18 cellular contexts compared by ENCODE assay signal in the genomic region with DNA sequence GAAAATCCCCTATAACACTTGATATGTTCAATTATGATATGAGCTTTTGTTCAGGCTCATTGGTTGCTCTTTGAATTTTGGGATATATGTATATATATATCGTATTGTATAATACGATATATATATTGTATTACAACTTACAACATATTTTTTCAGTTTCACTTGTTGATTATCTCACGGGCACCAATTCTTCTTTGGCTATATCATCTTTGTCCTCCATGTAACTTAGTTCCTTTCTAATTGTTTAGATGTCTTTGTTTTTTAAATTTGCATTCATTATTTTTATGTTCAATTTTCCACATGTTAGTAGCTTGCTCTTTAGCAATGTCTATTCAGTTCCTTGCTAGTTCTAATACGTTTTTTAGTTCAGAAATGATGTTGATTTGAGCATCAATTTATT.
A peak's percentile ranks its signal among the peaks of the same experiment; 100 is the strongest.
DNase-seq lines count a peak whose midpoint lies in the region; ATAC-seq and TF ChIP-seq lines count a peak whose summit lies in the region.
"Had no signal": no experiment of that assay in that cellular context is flagged by ENCODE, and none has a peak within 500 bp of the region (broad histone marks: within the 10 kb centered on the region; RNA-seq: fewer than 3 reads in every experiment).

No MANE protein-coding gene starts in this region.

- TF ChIP-seq CTCF in foreskin fibroblast (IDR thresholded peaks at IDR 0.05; ENCODE audit: low read depth, low read length), result no peak

- peaks cover 11% of the 10 kb centered on the region for H3K9me3 Mint-ChIP-seq in activated CD4-positive, alpha-beta T cell treated with anti-CD3 and anti-CD28 coated beads for 36 hours (ENCODE audit: low read depth)
- peaks cover 0 to 17% (median 7%) of the 10 kb centered on the region in 7 donors for H3K9me3 Mint-ChIP-seq in CD4-positive, CD25-positive, alpha-beta regulatory T cell
- H3K9me3 Mint-ChIP-seq in T-cell, result peaks cover 3 to 9% (median 6%) of the 10 kb centered on the region in 3 donors
- H3K9me3 Mint-ChIP-seq in activated naive CD8-positive, alpha-beta T cell (ENCODE audit: low read depth), result peaks cover 10% of the 10 kb centered on the region

- no peaks in the 10 kb centered on the region for H3K9me3 ChIP-seq in CD4-positive, CD25-positive, alpha-beta regulatory T cell (ENCODE audit: control insufficient read depth in 2 of 2, low read length in 2 of 2)
- H3K9me3 ChIP-seq in HAP-1, result no peaks in the 10 kb centered on the region

- peaks cover 23% of the 10 kb centered on the region for H3K4me1 ChIP-seq in CD4-positive, CD25-positive, alpha-beta regulatory T cell (ENCODE audit: control insufficient read depth, insufficient read depth, low read length, poor library complexity, severe bottlenecking)
- no peaks in the 10 kb centered on the region for H3K4me1 ChIP-seq in HAP-1

- in situ Hi-C loops in HAP-1 (cut with MboI; ENCODE audit: low sequenced_read_pairs), result no loop called here

- intact Hi-C loops in activated CD4-positive, alpha-beta T cell treated with anti-CD3 and anti-CD28 coated beads for 36 hours (cut with DNase I, micrococcal nuclease), result loop anchor here (1.0 to 2.0 kb wide), 4 partner anchors 12 to 252 kb away; no protein-coding TSS in a partner anchor

- POLR2A ChIA-PET in activated CD4-positive, alpha-beta T cell treated with anti-CD3 and anti-CD28 coated beads for 36 hours (lab: Charles Lee), result interaction anchor here (0.8 kb wide), 1 partner anchor 12 kb away, joined by 3 read pairs; no protein-coding TSS in a partner anchor
- POLR2A ChIA-PET in T-cell (lab: Charles Lee), result no interaction called here

- peaks cover 26% of the 10 kb centered on the region for H3K36me3 Mint-ChIP-seq in activated CD4-positive, alpha-beta T cell treated with anti-CD3 and anti-CD28 coated beads for 36 hours (ENCODE audit: low read depth)
- peaks cover 14% of the 10 kb centered on the region for H3K36me3 Mint-ChIP-seq in CD4-positive, CD25-positive, alpha-beta regulatory T cell
- H3K36me3 Mint-ChIP-seq in T-cell, result peaks cover 17% of the 10 kb centered on the region
- peaks cover 7% of the 10 kb centered on the region for H3K36me3 Mint-ChIP-seq in activated naive CD8-positive, alpha-beta T cell

- peak overlapping the region; percentile 69 for H3K4me3 ChIP-seq in CD4-positive, CD25-positive, alpha-beta regulatory T cell (ENCODE audit: low read depth, low read length)
- no peak overlapping the region for H3K4me3 ChIP-seq in HAP-1
- H3K4me3 ChIP-seq in foreskin fibroblast (ENCODE audit: low read depth in 1 of 2, low read length in 2 of 2), result no peak overlapping the region
- H3K4me3 ChIP-seq: BLaER1 treated with 17β-estradiol and CSF1 and Interleukin-3, amounts not matched to agents 10 nM and 100 nM had no signal

- CTCF ChIA-PET in activated CD4-positive, alpha-beta T cell treated with anti-CD3 and anti-CD28 coated beads for 36 hours (lab: Charles Lee), result interaction anchor here (0.6 to 1.5 kb wide), 5 partner anchors 9 to 643 kb away, joined by 3 to 6 read pairs (median 4); no protein-coding TSS in a partner anchor
- CTCF ChIA-PET in T-cell (lab: Charles Lee), result interaction anchor here (1.1 to 1.7 kb wide), 3 partner anchors 10 to 28 kb away, joined by 4 to 9 read pairs (median 4); no protein-coding TSS in a partner anchor

- no peak for ATAC-seq in activated CD4-positive, alpha-beta T cell treated with anti-CD3 and anti-CD28 coated beads for 36 hours
- no peak for ATAC-seq in CD4-positive, CD25-positive, alpha-beta regulatory T cell (ENCODE audit: low read depth in 2 of 2)
- no peak for ATAC-seq in T-cell (replicated peaks in 1 of 4)
- ATAC-seq in GM18519 (IDR thresholded peaks at IDR 0.05; ENCODE audit: low FRiP score, unreplicated experiment), result no peak

- no peaks in the 10 kb centered on the region for H3K27me3 Mint-ChIP-seq in activated CD4-positive, alpha-beta T cell treated with anti-CD3 and anti-CD28 coated beads for 36 hours
- no peaks in the 10 kb centered on the region for H3K27me3 Mint-ChIP-seq in CD4-positive, CD25-positive, alpha-beta regulatory T cell
- no peaks in the 10 kb centered on the region for H3K27me3 Mint-ChIP-seq in T-cell
- no peaks in the 10 kb centered on the region for H3K27me3 Mint-ChIP-seq in activated naive CD8-positive, alpha-beta T cell

- DNase-seq in activated CD4-positive, alpha-beta T cell treated with anti-CD3 and anti-CD28 coated beads for 36 hours, result no peak
- no peak for DNase-seq in activated CD4-positive, alpha-beta T cell treated with anti-CD3 and anti-CD28 coated beads, Interleukin-2, amount 50 U/mL, for 1 hour
- no peak for DNase-seq in CD4-positive, CD25-positive, alpha-beta regulatory T cell
- DNase-seq in T-cell (no peak), HAP-1 (ENCODE audit: low spot score in 2 of 2) (no peak), foreskin fibroblast (no peak)
- DNase-seq: Caco-2, DMS153, EL, KG1, NCI-H1436, NCI-H2029 treated with DMSO at 0.1 percent for 48 hours, NCI-H2171 treated with DMSO at 0.1 percent for 48 hours, NCI-H774, RPMI8226 had no signal

- H3K27ac ChIP-seq in CD4-positive, CD25-positive, alpha-beta regulatory T cell (ENCODE audit: insufficient read depth, low read length, poor library complexity, severe bottlenecking), result peak overlapping the region; percentile 82
- H3K27ac ChIP-seq: BLaER1 treated with 17β-estradiol and CSF1 and Interleukin-3, amounts not matched to agents 10 nM and 100 nM had no signal

- H3K36me3 ChIP-seq in CD4-positive, CD25-positive, alpha-beta regulatory T cell (ENCODE audit: control insufficient read depth, insufficient read depth, low read length), result no peaks in the 10 kb centered on the region
- no peaks in the 10 kb centered on the region for H3K36me3 ChIP-seq in HAP-1 (replicated peaks)

- H3K27me3 ChIP-seq in CD4-positive, CD25-positive, alpha-beta regulatory T cell (ENCODE audit: control insufficient read depth, insufficient read depth, low read length), result no peaks in the 10 kb centered on the region
- H3K27me3 ChIP-seq in HAP-1 (ENCODE audit: low read depth), result no peaks in the 10 kb centered on the region
- H3K27me3 ChIP-seq: BLaER1 treated with 17β-estradiol and CSF1 and Interleukin-3, amounts not matched to agents 10 nM and 100 nM had no signal

- H3K27ac Mint-ChIP-seq in activated CD4-positive, alpha-beta T cell treated with anti-CD3 and anti-CD28 coated beads for 36 hours, result peak overlapping the region; percentile 90
- H3K27ac Mint-ChIP-seq in CD4-positive, CD25-positive, alpha-beta regulatory T cell, result peak overlapping the region; percentile 89 to 99 (median 90)
- H3K27ac Mint-ChIP-seq in T-cell, result peak overlapping the region; percentile 92 to 97
- peak overlapping the region; percentile 95 for H3K27ac Mint-ChIP-seq in activated naive CD8-positive, alpha-beta T cell

- H3K4me1 Mint-ChIP-seq in activated CD4-positive, alpha-beta T cell treated with anti-CD3 and anti-CD28 coated beads for 36 hours, result peaks cover 31% of the 10 kb centered on the region
- peaks cover 13 to 43% (median 30%) of the 10 kb centered on the region in 4 donors for H3K4me1 Mint-ChIP-seq in CD4-positive, CD25-positive, alpha-beta regulatory T cell
- peaks cover 21 to 31% (median 29%) of the 10 kb centered on the region in 3 donors for H3K4me1 Mint-ChIP-seq in T-cell
- peaks cover 26% of the 10 kb centered on the region for H3K4me1 Mint-ChIP-seq in activated naive CD8-positive, alpha-beta T cell (ENCODE audit: low read depth)

- H3K4me3 Mint-ChIP-seq in activated CD4-positive, alpha-beta T cell treated with anti-CD3 and anti-CD28 coated beads for 36 hours, result peak overlapping the region; percentile 65
- peak overlapping the region in 3 of 4 donors; percentile 71 to 86 (median 80) for H3K4me3 Mint-ChIP-seq in CD4-positive, CD25-positive, alpha-beta regulatory T cell
- H3K4me3 Mint-ChIP-seq in T-cell, result peak overlapping the region in 2 of 3 donors; percentile 14 to 60
- H3K4me3 Mint-ChIP-seq in activated naive CD8-positive, alpha-beta T cell, result peak overlapping the region; percentile 71
